In the genomic region with DNA sequence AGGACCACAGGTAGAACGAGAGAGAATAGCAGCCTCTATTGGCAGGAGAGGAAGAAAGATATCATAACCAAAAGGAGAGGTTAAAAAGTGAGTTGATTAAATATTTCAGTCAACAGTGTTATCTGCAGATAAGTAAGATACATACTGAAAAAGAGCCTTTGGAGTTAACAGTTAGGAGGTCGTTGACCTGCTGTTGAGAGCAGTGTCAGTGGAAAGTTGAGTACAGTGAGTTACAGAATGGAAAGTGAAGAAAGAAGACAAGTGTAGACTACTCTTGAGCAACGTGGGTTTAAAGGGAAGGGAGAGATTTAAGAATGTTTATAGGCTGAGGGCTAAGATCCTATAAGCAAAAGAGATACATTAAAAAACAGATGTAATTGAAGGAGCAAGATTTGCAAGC, we compare ENCODE assay signal across 1 cellular context.
TF ChIP-seq lines count a peak whose summit lies in the region.

No MANE protein-coding gene starts in this region.

TF ChIP-seq in GM23338, 12 proteins besides CTCF, POLR2A, EP300 and RAD21 (continued from another document):
- TF ChIP-seq, protein P1, sequence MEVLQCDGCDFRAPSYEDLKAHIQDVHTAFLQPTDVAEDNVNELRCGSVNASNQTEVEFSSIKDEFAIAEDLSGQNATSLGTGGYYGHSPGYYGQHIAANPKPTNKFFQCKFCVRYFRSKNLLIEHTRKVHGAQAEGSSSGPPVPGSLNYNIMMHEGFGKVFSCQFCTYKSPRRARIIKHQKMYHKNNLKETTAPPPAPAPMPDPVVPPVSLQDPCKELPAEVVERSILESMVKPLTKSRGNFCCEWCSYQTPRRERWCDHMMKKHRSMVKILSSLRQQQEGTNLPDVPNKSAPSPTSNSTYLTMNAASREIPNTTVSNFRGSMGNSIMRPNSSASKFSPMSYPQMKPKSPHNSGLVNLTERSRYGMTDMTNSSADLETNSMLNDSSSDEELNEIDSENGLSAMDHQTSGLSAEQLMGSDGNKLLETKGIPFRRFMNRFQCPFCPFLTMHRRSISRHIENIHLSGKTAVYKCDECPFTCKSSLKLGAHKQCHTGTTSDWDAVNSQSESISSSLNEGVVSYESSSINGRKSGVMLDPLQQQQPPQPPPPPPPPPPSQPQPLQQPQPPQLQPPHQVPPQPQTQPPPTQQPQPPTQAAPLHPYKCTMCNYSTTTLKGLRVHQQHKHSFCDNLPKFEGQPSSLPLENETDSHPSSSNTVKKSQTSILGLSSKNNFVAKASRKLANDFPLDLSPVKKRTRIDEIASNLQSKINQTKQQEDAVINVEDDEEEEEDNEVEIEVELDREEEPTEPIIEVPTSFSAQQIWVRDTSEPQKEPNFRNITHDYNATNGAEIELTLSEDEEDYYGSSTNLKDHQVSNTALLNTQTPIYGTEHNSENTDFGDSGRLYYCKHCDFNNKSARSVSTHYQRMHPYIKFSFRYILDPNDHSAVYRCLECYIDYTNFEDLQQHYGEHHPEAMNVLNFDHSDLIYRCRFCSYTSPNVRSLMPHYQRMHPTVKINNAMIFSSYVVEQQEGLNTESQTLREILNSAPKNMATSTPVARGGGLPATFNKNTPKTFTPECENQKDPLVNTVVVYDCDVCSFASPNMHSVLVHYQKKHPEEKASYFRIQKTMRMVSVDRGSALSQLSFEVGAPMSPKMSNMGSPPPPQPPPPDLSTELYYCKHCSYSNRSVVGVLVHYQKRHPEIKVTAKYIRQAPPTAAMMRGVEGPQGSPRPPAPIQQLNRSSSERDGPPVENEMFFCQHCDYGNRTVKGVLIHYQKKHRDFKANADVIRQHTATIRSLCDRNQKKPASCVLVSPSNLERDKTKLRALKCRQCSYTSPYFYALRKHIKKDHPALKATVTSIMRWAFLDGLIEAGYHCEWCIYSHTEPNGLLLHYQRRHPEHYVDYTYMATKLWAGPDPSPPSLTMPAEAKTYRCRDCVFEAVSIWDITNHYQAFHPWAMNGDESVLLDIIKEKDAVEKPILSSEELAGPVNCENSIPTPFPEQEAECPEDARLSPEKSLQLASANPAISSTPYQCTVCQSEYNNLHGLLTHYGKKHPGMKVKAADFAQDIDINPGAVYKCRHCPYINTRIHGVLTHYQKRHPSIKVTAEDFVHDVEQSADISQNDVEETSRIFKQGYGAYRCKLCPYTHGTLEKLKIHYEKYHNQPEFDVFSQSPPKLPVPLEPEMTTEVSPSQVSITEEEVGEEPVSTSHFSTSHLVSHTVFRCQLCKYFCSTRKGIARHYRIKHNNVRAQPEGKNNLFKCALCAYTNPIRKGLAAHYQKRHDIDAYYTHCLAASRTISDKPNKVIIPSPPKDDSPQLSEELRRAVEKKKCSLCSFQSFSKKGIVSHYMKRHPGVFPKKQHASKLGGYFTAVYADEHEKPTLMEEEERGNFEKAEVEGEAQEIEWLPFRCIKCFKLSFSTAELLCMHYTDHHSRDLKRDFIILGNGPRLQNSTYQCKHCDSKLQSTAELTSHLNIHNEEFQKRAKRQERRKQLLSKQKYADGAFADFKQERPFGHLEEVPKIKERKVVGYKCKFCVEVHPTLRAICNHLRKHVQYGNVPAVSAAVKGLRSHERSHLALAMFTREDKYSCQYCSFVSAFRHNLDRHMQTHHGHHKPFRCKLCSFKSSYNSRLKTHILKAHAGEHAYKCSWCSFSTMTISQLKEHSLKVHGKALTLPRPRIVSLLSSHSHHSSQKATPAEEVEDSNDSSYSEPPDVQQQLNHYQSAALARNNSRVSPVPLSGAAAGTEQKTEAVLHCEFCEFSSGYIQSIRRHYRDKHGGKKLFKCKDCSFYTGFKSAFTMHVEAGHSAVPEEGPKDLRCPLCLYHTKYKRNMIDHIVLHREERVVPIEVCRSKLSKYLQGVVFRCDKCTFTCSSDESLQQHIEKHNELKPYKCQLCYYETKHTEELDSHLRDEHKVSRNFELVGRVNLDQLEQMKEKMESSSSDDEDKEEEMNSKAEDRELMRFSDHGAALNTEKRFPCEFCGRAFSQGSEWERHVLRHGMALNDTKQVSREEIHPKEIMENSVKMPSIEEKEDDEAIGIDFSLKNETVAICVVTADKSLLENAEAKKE (CRISPR knock-in tag; IDR thresholded peaks at IDR 0.05): no peak
- TF ChIP-seq JUNB (IDR thresholded peaks at IDR 0.05; ENCODE audit: unreplicated experiment) (no peak), ZNF331 (CRISPR knock-in tag; IDR thresholded peaks at IDR 0.05; ENCODE audit: low read depth) (no peak), EZH2phosphoT487 (IDR thresholded peaks at IDR 0.05; ENCODE audit: unreplicated experiment) (no peak), CREB1 (CRISPR knock-in tag; IDR thresholded peaks at IDR 0.05; ENCODE audit: low read depth) (no peak)
